ENCODE assay signal across 19 cellular contexts in the genomic region with DNA sequence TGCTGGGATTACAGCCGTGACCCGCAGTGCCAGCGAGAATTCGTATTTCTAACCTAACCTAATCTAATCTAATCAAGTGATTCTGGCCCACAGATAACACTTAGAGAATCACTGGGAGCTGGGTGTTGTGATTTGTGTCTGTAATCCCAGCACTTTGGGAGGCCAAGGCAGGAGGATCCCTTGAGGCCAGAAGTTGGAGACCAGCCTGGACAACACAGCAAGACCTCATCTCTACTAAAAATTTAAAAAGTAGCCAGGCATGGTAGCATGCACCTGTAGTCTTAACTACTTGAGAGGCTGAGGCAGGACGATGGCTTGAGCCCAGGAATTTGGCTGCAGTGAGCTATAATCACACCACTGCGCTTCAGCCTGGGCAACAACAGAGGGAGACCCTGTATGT.
"Had no signal": no experiment of that assay in that cellular context is flagged by ENCODE, and none has a peak within 500 bp of the region (broad histone marks: within the 10 kb centered on the region; RNA-seq: fewer than 3 reads in every experiment).

No MANE protein-coding gene starts in this region.

- H3K4me3 Mint-ChIP-seq: activated naive CD8-positive, alpha-beta T cell treated with anti-CD3 and anti-CD28 coated beads for 36 hours; endodermal cell; memory B cell; naive B cell; neural crest cell had no signal

- H3K27me3 Mint-ChIP-seq: activated naive CD8-positive, alpha-beta T cell treated with anti-CD3 and anti-CD28 coated beads for 36 hours; memory B cell; naive B cell had no signal

- H3K4me3 ChIP-seq: cardiac muscle cell, mucosa of descending colon, stomach, testis had no signal

- H3K4me1 ChIP-seq: testis had no signal

- H3K27ac ChIP-seq: cardiac muscle cell, epithelial cell of prostate, stomach, testis had no signal

- H3K9me3 Mint-ChIP-seq: activated naive CD8-positive, alpha-beta T cell treated with anti-CD3 and anti-CD28 coated beads for 36 hours; endodermal cell; memory B cell; neural crest cell had no signal

- H3K27me3 ChIP-seq: cardiac muscle cell, stomach, testis had no signal

- H3K36me3 Mint-ChIP-seq: memory B cell, naive B cell had no signal

- H3K9me3 ChIP-seq: mucosa of descending colon, stomach, testis had no signal

- H3K4me1 Mint-ChIP-seq: neural crest cell had no signal

- DNase-seq: activated CD4-positive, alpha-beta T cell treated with anti-CD3 and anti-CD28 coated beads for 48 hours; activated CD8-positive, alpha-beta memory T cell treated with anti-CD3 and anti-CD28 coated beads, Interleukin-2, amount 50 U/mL, for 48 hours; activated gamma-delta T cell; activated naive CD8-positive, alpha-beta T cell treated with anti-CD3 and anti-CD28 coated beads for 36 hours; activated T-cell treated with anti-CD3 and anti-CD28 coated beads, Interleukin-2, amount 50 U/mL, for 48 hours; amygdala; endodermal cell; foreskin fibroblast; glutamatergic neuron; mucosa of descending colon; naive B cell; retina; stimulated activated CD4-positive, alpha-beta T cell treated with anti-CD3 and anti-CD28 coated beads, Interleukin-2, amount 100 ng/mL, for 24 hours; stomach; testis had no signal
